Comparison of ENCODE assay signal across 31 cellular contexts in the genomic region with DNA sequence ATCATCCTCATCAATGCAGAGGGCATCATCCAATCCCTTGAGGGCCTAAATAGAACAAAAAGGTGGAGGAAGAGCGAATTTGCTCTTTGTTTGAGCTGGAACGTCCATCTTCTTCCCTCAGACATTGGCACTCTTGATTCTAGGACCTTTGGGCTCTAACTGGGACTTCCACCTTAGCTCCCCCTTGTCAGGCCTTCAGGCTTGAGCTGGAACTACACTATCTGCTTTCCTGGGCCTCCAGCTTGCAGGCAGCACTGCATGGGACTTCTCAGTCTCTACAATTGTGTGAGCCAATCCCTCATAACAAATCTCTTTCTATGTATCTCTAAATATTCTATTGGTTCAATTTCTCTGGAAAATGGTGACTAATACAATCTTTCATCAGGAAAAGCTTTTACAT.
"Had no signal": no experiment of that assay in that cellular context is flagged by ENCODE, and none has a peak within 500 bp of the region (broad histone marks: within the 10 kb centered on the region; RNA-seq: fewer than 3 reads in every experiment).

No MANE protein-coding gene starts in this region.

- ATAC-seq: activated CD4-positive, alpha-beta T cell treated with anti-CD3 and anti-CD28 coated beads for 36 hours; activated naive CD4-positive, alpha-beta T cell treated with anti-CD3 and anti-CD28 coated beads, Interleukin-2, amount 50 U/mL, for 72 hours; activated T-cell treated with anti-CD3 and anti-CD28 coated beads, Interleukin-2, amount 50 U/mL, for 72 hours; left colon; sciatic nerve; stimulated activated effector memory CD8-positive, alpha-beta T cell treated with anti-CD3 and anti-CD28 coated beads, Interleukin-12 subunit alpha, Interleukin-12 subunit beta, amount 100 ng/mL, for 72 hours had no signal

- H3K4me1 Mint-ChIP-seq: activated B cell treated with CpG ODN at 0.5 μM for 24 hours; activated CD4-positive, alpha-beta T cell treated with anti-CD3 and anti-CD28 coated beads for 36 hours; central memory CD8-positive, alpha-beta T cell; naive B cell; nephron progenitor cell; stimulated activated effector memory CD8-positive, alpha-beta T cell treated with anti-CD3 and anti-CD28 coated beads, Interleukin-12 subunit alpha, Interleukin-12 subunit beta, amount 100 ng/mL, for 72 hours had no signal

- H3K27me3 Mint-ChIP-seq: dendritic cell treated with granulocyte-macrophage colony-stimulating factor and Interleukin-4, amounts not matched to agents 40 ng/mL and 50 ng/mL, for 4 days; progenitor cell of endocrine pancreas had no signal

- H3K27ac ChIP-seq: esophagus muscularis mucosa, ovary, skin epidermis, thoracic aorta had no signal

- H3K4me3 Mint-ChIP-seq: activated B cell treated with CpG ODN at 0.5 μM for 24 hours; activated CD4-positive, alpha-beta T cell treated with anti-CD3 and anti-CD28 coated beads for 36 hours; activated T-cell treated with anti-CD3 and anti-CD28 coated beads, Interleukin-2, amount 50 U/mL, for 72 hours; central memory CD8-positive, alpha-beta T cell; dendritic cell treated with granulocyte-macrophage colony-stimulating factor and Interleukin-4, amounts not matched to agents 40 ng/mL and 50 ng/mL, for 4 days; mesothelial cell of epicardium; naive B cell; nephron progenitor cell; stimulated activated effector memory CD8-positive, alpha-beta T cell treated with anti-CD3 and anti-CD28 coated beads, Interleukin-12 subunit alpha, Interleukin-12 subunit beta, amount 100 ng/mL, for 72 hours; stimulated activated naive CD8-positive, alpha-beta T cell treated with anti-CD3 and anti-CD28 coated beads, Interleukin-15, Interleukin-2, amounts not matched to agents 100 ng/mL and 50 ng/mL, for 24 hours had no signal

- H3K9me3 Mint-ChIP-seq: activated B cell treated with CpG ODN at 0.5 μM for 24 hours; activated naive CD4-positive, alpha-beta T cell treated with anti-CD3 and anti-CD28 coated beads, Interleukin-2, amount 50 U/mL, for 72 hours; activated T-cell treated with anti-CD3 and anti-CD28 coated beads, Interleukin-2, amount 50 U/mL, for 72 hours; central memory CD8-positive, alpha-beta T cell; dendritic cell treated with granulocyte-macrophage colony-stimulating factor and Interleukin-4, amounts not matched to agents 40 ng/mL and 50 ng/mL, for 4 days; naive B cell; nephron progenitor cell; stimulated activated effector memory CD8-positive, alpha-beta T cell treated with anti-CD3 and anti-CD28 coated beads, Interleukin-12 subunit alpha, Interleukin-12 subunit beta, amount 100 ng/mL, for 72 hours; stimulated activated naive CD8-positive, alpha-beta T cell treated with anti-CD3 and anti-CD28 coated beads, Interleukin-15, Interleukin-2, amounts not matched to agents 100 ng/mL and 50 ng/mL, for 24 hours had no signal

- FAIRE-seq: bronchial epithelial cell, kidney, urothelium cell line had no signal

- H3K4me1 ChIP-seq: esophagus muscularis mucosa had no signal

- H3K36me3 Mint-ChIP-seq: activated naive CD4-positive, alpha-beta T cell treated with anti-CD3 and anti-CD28 coated beads, Interleukin-2, amount 50 U/mL, for 72 hours; mesothelial cell of epicardium; naive B cell; stimulated activated effector memory CD8-positive, alpha-beta T cell treated with anti-CD3 and anti-CD28 coated beads, Interleukin-12 subunit alpha, Interleukin-12 subunit beta, amount 100 ng/mL, for 72 hours had no signal

- H3K27ac Mint-ChIP-seq: activated B cell treated with CpG ODN at 0.5 μM for 24 hours; activated CD4-positive, alpha-beta T cell treated with anti-CD3 and anti-CD28 coated beads for 36 hours; activated naive CD4-positive, alpha-beta T cell treated with anti-CD3 and anti-CD28 coated beads, Interleukin-2, amount 50 U/mL, for 72 hours; activated T-cell treated with anti-CD3 and anti-CD28 coated beads, Interleukin-2, amount 50 U/mL, for 72 hours; dendritic cell treated with granulocyte-macrophage colony-stimulating factor and Interleukin-4, amounts not matched to agents 40 ng/mL and 50 ng/mL, for 4 days; mesothelial cell of epicardium; naive B cell; nephron progenitor cell; progenitor cell of endocrine pancreas; stimulated activated effector memory CD8-positive, alpha-beta T cell treated with anti-CD3 and anti-CD28 coated beads, Interleukin-12 subunit alpha, Interleukin-12 subunit beta, amount 100 ng/mL, for 72 hours; stimulated activated naive CD8-positive, alpha-beta T cell treated with anti-CD3 and anti-CD28 coated beads, Interleukin-15, Interleukin-2, amounts not matched to agents 100 ng/mL and 50 ng/mL, for 24 hours had no signal

- H3K9me3 ChIP-seq: esophagus muscularis mucosa, ovary, thoracic aorta had no signal

- DNase-seq: activated B cell treated with CpG ODN at 0.5 μM for 24 hours; activated CD4-positive, alpha-beta T cell treated with anti-CD3 and anti-CD28 coated beads for 36 hours; activated CD4-positive, alpha-beta T cell treated with anti-CD3 and anti-CD28 coated beads, Interleukin-2, amount 50 U/mL, for 4 hours; activated naive CD4-positive, alpha-beta T cell; activated T-cell treated with anti-CD3 and anti-CD28 coated beads for 4 hours; activated T-cell treated with anti-CD3 and anti-CD28 coated beads, Interleukin-2, amount 50 U/mL, for 72 hours; anterior cingulate cortex; foreskin melanocyte; kidney; left colon; mammary epithelial cell; naive B cell; nephron progenitor cell; ovary; stimulated activated CD4-positive, alpha-beta T cell treated with anti-CD3 and anti-CD28 coated beads, Interleukin-12 subunit alpha, Interleukin-12 subunit beta, amount 100 ng/mL, for 4 hours; stimulated activated CD4-positive, alpha-beta T cell treated with anti-CD3 and anti-CD28 coated beads, Interleukin-4, amount 100 ng/mL, for 1 hour; T-helper 2 cell; trophoblast cell had no signal

- H3K27me3 ChIP-seq: esophagus muscularis mucosa, ovary had no signal
